ENCODE assay signal across 32 cellular contexts in the genomic region with DNA sequence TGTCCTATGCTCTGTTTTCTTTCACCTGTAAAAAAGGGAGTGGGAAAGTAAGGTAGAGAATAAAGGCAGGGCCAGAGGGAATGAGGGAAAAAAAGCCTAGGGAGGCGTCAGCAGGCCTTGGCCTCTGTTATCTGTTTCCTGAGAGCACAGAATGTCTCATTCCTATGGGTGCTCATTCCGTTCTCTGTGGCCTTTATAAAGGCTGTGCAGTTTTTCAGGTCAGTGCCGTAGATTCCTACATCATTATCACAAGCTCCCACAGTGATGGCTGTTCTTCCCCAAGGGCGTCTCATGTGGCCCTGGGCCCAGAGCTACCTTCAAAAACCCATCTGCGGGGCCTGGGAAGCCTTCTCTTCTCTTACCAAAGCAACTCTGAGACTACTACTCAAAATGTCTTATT. TPM values are rescaled to one million over a fixed set of nuclear protein-coding genes. Genes with fewer than 3 reads are reported as not detected.
"Had no signal": no experiment of that assay in that cellular context is flagged by ENCODE, and none has a peak within 500 bp of the region (broad histone marks: within the 10 kb centered on the region; RNA-seq: fewer than 3 reads in every experiment).

No MANE protein-coding gene starts in this region.

- H3K4me3 ChIP-seq: heart left ventricle, lower lobe of right lung, pancreas, prostate gland, skin epidermis, suprapubic skin, tibial nerve, upper lobe of left lung, vagina had no signal

- H3K9me3 Mint-ChIP-seq: immature natural killer cell; naive thymus-derived CD8-positive, alpha-beta T cell; nephron; neural crest cell; stimulated activated naive CD8-positive, alpha-beta T cell treated with anti-CD3 and anti-CD28 coated beads, Interleukin-15, Interleukin-2, amounts not matched to agents 100 ng/mL and 50 ng/mL, for 24 hours had no signal

- H3K4me3 Mint-ChIP-seq: immature natural killer cell; naive thymus-derived CD8-positive, alpha-beta T cell; nephron; neural crest cell; stimulated activated naive CD8-positive, alpha-beta T cell treated with anti-CD3 and anti-CD28 coated beads, Interleukin-15, Interleukin-2, amounts not matched to agents 100 ng/mL and 50 ng/mL, for 24 hours had no signal

- DNase-seq: heart left ventricle; hypothalamus; immature natural killer cell; kidney; left cardiac atrium; lower lobe of right lung; mammary epithelial cell; mesenchymal stem cell; naive thymus-derived CD8-positive, alpha-beta T cell; nucleus accumbens; pancreas; posterior cingulate gyrus; retina; right cardiac atrium; stimulated activated CD4-positive, alpha-beta T cell treated with anti-CD3 and anti-CD28 coated beads, Interleukin-12 subunit alpha, Interleukin-12 subunit beta, amount 100 ng/mL, for 4 hours; stimulated activated CD4-positive, alpha-beta T cell treated with anti-CD3 and anti-CD28 coated beads, Interleukin-15, amount 100 ng/mL, for 24 hours; stimulated activated CD4-positive, alpha-beta T cell treated with anti-CD3 and anti-CD28 coated beads, Interleukin-2, amount 100 ng/mL, for 24 hours; stimulated activated CD4-positive, alpha-beta T cell treated with anti-CD3 and anti-CD28 coated beads, Interleukin-4, amount 100 ng/mL, for 1 hour; stimulated activated naive CD4-positive, alpha-beta T cell; upper lobe of left lung had no signal

- H3K36me3 Mint-ChIP-seq: immature natural killer cell; naive thymus-derived CD8-positive, alpha-beta T cell had no signal

- H3K27ac ChIP-seq: heart left ventricle, lower lobe of right lung, pancreas, prostate gland, skin epidermis, suprapubic skin, tibial nerve, upper lobe of left lung, vagina had no signal

- H3K9me3 ChIP-seq: heart left ventricle, lower lobe of right lung, pancreas, prostate gland, suprapubic skin, tibial nerve, upper lobe of left lung, vagina had no signal

- ATAC-seq: left cardiac atrium; left lobe of liver; lower lobe of right lung; naive thymus-derived CD8-positive, alpha-beta T cell; pancreas; right cardiac atrium; sciatic nerve had no signal

- H3K27me3 ChIP-seq: heart left ventricle, pancreas, suprapubic skin, tibial nerve, upper lobe of left lung, vagina had no signal

- H3K4me1 ChIP-seq: lower lobe of right lung, pancreas, prostate gland had no signal

- H3K27ac Mint-ChIP-seq: immature natural killer cell; nephron; stimulated activated naive CD8-positive, alpha-beta T cell treated with anti-CD3 and anti-CD28 coated beads, Interleukin-15, Interleukin-2, amounts not matched to agents 100 ng/mL and 50 ng/mL, for 24 hours had no signal

- H3K36me3 ChIP-seq: heart left ventricle, lower lobe of right lung, pancreas, prostate gland, suprapubic skin, tibial nerve, upper lobe of left lung, vagina had no signal

RNA-seq across cellular contexts. Expression of a gene that starts 16.7 kb away (rescaled TPM):
- total RNA-seq: lower lobe of right lung; naive thymus-derived CD8-positive, alpha-beta T cell; neural crest cell had no signal
- polyA plus RNA-seq: immature natural killer cell; naive thymus-derived CD8-positive, alpha-beta T cell had no signal

RNA-seq across cellular contexts. Expression of a gene that starts 38.3 kb away (rescaled TPM):
- total RNA-seq: heart left ventricle; kidney; left lobe of liver; liver; lower lobe of right lung; mammary epithelial cell; naive thymus-derived CD8-positive, alpha-beta T cell; neural crest cell; right cardiac atrium; upper lobe of left lung; urinary bladder had no signal
- polyA plus RNA-seq: heart left ventricle; immature natural killer cell; mammary epithelial cell; naive thymus-derived CD8-positive, alpha-beta T cell; pancreas had no signal
